In the genomic region with DNA sequence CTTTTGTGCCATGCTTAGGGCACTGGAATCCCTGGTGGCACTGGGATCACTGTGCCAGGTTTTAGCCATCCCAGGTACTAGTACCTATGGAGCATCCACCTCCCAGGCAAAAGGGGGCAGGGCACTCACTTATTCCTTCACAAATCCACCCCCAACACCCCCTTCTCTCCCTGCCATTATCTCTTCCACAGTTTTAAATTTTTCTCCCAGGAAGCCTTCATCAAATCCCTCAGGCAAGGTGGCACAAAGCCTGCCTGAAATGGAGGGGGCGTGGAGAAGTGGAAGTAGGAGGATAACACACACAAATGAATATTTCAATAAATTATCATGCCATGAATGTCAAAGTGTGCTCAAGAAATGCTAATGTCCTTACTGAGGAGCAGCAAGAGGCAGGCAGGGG, we compare ENCODE assay signal across 27 cellular contexts.
"Had no signal": no experiment of that assay in that cellular context is flagged by ENCODE, and none has a peak within 500 bp of the region (broad histone marks: within the 10 kb centered on the region; RNA-seq: fewer than 3 reads in every experiment).

No MANE protein-coding gene starts in this region.

- H3K27me3 ChIP-seq: adrenal gland, MG63 had no signal

- ATAC-seq: T-cell had no signal

- H3K36me3 ChIP-seq: adrenal gland, MG63 had no signal

- H3K9me3 Mint-ChIP-seq: T-cell had no signal

- H3K27me3 Mint-ChIP-seq: activated CD4-positive, alpha-beta memory T cell treated with anti-CD3 and anti-CD28 coated beads for 36 hours; activated naive CD8-positive, alpha-beta T cell treated with anti-CD3 and anti-CD28 coated beads, Interleukin-2, amount 10 ng/mL, durations not matched to agents 7 days and 5 days; T-cell had no signal

- H3K9me3 ChIP-seq: adrenal gland had no signal

- H3K27ac ChIP-seq: adrenal gland had no signal

- H3K36me3 Mint-ChIP-seq: activated CD4-positive, alpha-beta memory T cell treated with anti-CD3 and anti-CD28 coated beads for 36 hours; activated naive CD8-positive, alpha-beta T cell treated with anti-CD3 and anti-CD28 coated beads, Interleukin-2, amount 10 ng/mL, durations not matched to agents 7 days and 5 days; T-cell had no signal

- H3K27ac Mint-ChIP-seq: activated CD4-positive, alpha-beta memory T cell treated with anti-CD3 and anti-CD28 coated beads for 36 hours; activated CD4-positive, alpha-beta T cell treated with anti-CD3 and anti-CD28 coated beads, Interleukin-2, amount 10 ng/mL, durations not matched to agents 7 days and 5 days; activated naive CD8-positive, alpha-beta T cell treated with anti-CD3 and anti-CD28 coated beads, Interleukin-2, amount 10 ng/mL, durations not matched to agents 7 days and 5 days; activated T-helper 2 cell treated with anti-CD3 and anti-CD28 coated beads, Interferon-gamma antibody, Interleukin-2, Interleukin-4, amounts not matched to agents 10 μg/mL and 5 μg/mL and 100 μg/mL, durations not matched to agents 14 hours and 24 hours and 36 hours had no signal

- H3K4me3 Mint-ChIP-seq: activated CD4-positive, alpha-beta memory T cell treated with anti-CD3 and anti-CD28 coated beads for 36 hours; activated CD4-positive, alpha-beta T cell treated with anti-CD3 and anti-CD28 coated beads, Interleukin-2, amount 10 ng/mL, durations not matched to agents 7 days and 5 days; activated naive CD8-positive, alpha-beta T cell treated with anti-CD3 and anti-CD28 coated beads, Interleukin-2, amount 10 ng/mL, durations not matched to agents 7 days and 5 days; T-cell had no signal

- H3K4me3 ChIP-seq: adrenal gland, MG63 had no signal

- DNase-seq: activated CD4-positive, alpha-beta memory T cell treated with anti-CD3 and anti-CD28 coated beads for 36 hours; activated CD4-positive, alpha-beta T cell treated with anti-CD3 and anti-CD28 coated beads, Interleukin-2, amount 10 ng/mL, durations not matched to agents 7 days and 5 days; activated CD4-positive, CD25-positive, alpha-beta regulatory T cell; activated CD8-positive, alpha-beta memory T cell treated with anti-CD3 and anti-CD28 coated beads for 24 hours; activated gamma-delta T cell treated with Interleukin-2 at 50 U/mL for 16 hours; activated naive CD4-positive, alpha-beta T cell treated with anti-CD3 and anti-CD28 coated beads, Interleukin-2, amount 50 U/mL, for 16 hours; activated naive CD8-positive, alpha-beta T cell treated with anti-CD3 and anti-CD28 coated beads, Interleukin-2, amount 10 ng/mL, durations not matched to agents 7 days and 5 days; activated T-cell treated with anti-CD3 and anti-CD28 coated beads, Interleukin-2, amount 50 U/mL, for 48 hours; adrenal gland; anterior cingulate cortex; central memory CD4-positive, alpha-beta T cell; MG63; MV-4-11; NCI-H1092 treated with DMSO at 0.1 percent for 48 hours; NCI-H1417 treated with DMSO at 0.1 percent for 48 hours; NCI-H1694; NCI-H2029; NCI-H2107; NCI-H2171 treated with DMSO at 0.1 percent for 48 hours; NCI-H226; NCI-H526 treated with DMSO at 0.1 percent for 48 hours; NCI-H82; SIG-M5; T-cell; T-helper 2 cell; T1000 had no signal
